In the genomic region with DNA sequence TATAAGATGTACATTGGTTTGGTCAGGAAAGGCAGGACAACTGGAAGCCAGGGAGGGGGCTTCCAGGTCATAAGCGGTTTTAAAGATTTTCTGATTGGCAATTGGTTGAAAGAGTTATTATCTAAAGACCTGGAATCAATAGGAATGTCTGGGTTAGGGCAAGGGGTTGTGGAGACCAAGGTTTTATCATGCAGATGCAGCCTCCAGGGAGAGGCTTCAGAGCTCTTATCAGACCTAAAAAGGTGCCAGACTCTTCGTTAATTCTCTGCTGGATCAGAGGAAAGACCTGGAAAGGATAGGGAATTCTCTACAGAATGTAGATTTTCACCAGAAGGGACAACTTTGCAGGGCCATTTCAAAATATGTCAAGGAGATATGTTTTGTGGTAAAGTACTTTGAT, we compare ENCODE assay signal across 23 cellular contexts.
"Had no signal": no experiment of that assay in that cellular context is flagged by ENCODE, and none has a peak within 500 bp of the region (broad histone marks: within the 10 kb centered on the region; RNA-seq: fewer than 3 reads in every experiment).

No MANE protein-coding gene starts in this region.

- DNase-seq: cortex of kidney; effector memory CD4-positive, alpha-beta T cell; esophagus squamous epithelium; foreskin fibroblast; left colon; left ventricle myocardium superior; mucosa of descending colon; naive thymus-derived CD8-positive, alpha-beta T cell; psoas muscle; retina; spleen; stimulated activated CD4-positive, alpha-beta T cell treated with anti-CD3 and anti-CD28 coated beads, Interleukin-15, amount 100 ng/mL, for 24 hours; stimulated activated CD4-positive, alpha-beta T cell treated with anti-CD3 and anti-CD28 coated beads, Interleukin-1b, Interleukin-23, amount 100 ng/mL, for 48 hours; stimulated activated CD4-positive, alpha-beta T cell treated with anti-CD3 and anti-CD28 coated beads, Interleukin-4, amount 100 ng/mL, for 4 hours; stimulated activated naive B cell treated with anti-CD40 and anti-IgM and Interleukin-4, amounts not matched to agents 10 μg/mL and 1 μg/mL and 100 μg/mL, for 72 hours; stimulated activated naive CD8-positive, alpha-beta T cell treated with anti-CD3 and anti-CD28 coated beads, Interleukin-15, amount 100 ng/mL, for 72 hours; testis; transverse colon had no signal

- ATAC-seq: gastroesophageal sphincter; left colon; left ventricle myocardium superior; mucosa of descending colon; naive thymus-derived CD8-positive, alpha-beta T cell; psoas muscle; sciatic nerve; stimulated activated naive B cell treated with anti-CD40 and anti-IgM and Interleukin-4, amounts not matched to agents 10 μg/mL and 1 μg/mL and 100 μg/mL, for 72 hours; stimulated activated naive CD8-positive, alpha-beta T cell treated with anti-CD3 and anti-CD28 coated beads, Interleukin-15, amount 100 ng/mL, for 72 hours had no signal

- H3K36me3 ChIP-seq: esophagus squamous epithelium, gastroesophageal sphincter, neutrophil, spleen, transverse colon had no signal

- H3K4me3 ChIP-seq: esophagus squamous epithelium, gastroesophageal sphincter, lung, mucosa of descending colon, psoas muscle, spleen, testis, transverse colon had no signal

- H3K27ac ChIP-seq: epithelial cell of prostate, esophagus squamous epithelium, gastroesophageal sphincter, neutrophil, psoas muscle, spleen, testis, transverse colon had no signal

- H3K4me1 ChIP-seq: gastroesophageal sphincter, psoas muscle, spleen, testis, transverse colon had no signal

- H3K9me3 ChIP-seq: esophagus squamous epithelium, gastroesophageal sphincter, mucosa of descending colon, neutrophil, psoas muscle, spleen, testis, transverse colon had no signal

- H3K27me3 ChIP-seq: esophagus squamous epithelium, gastroesophageal sphincter, neutrophil, testis, transverse colon had no signal
